In genomic region chr11:83071641-83072591, GRCh38 we compare ENCODE assay signal across 1 cellular context.
TF ChIP-seq lines count a peak whose summit lies in the region.

Gene RAB30 (minus strand): TSS chr11:83071897. CDS start chr11:82997316, 74,581 bp downstream.

TF ChIP-seq in HepG2, 621 proteins besides CTCF, POLR2A, EP300 and RAD21 (continued from another document and continues in another):
- TF ChIP-seq THAP9 (CRISPR knock-in tag; IDR thresholded peaks at IDR 0.05; ENCODE audit: borderline replicate concordance) (peak; percentile 91; the same call in 1 of the 2 replicates), SP5 (CRISPR knock-in tag; IDR thresholded peaks at IDR 0.05; ENCODE audit: borderline replicate concordance, low read depth) (peak; percentile 48; the same call in 1 of the 2 replicates), SOX6 (IDR thresholded peaks at IDR 0.05) (no peak), SOX6 (CRISPR knock-in tag; IDR thresholded peaks at IDR 0.05) (peak; percentile 80), SRF (IDR thresholded peaks at IDR 0.05; ENCODE audit: low read depth, low read length) (peak; percentile 55; the same call in 1 of the 2 replicates), ATRX (CRISPR knock-in tag; IDR thresholded peaks at IDR 0.05; ENCODE audit: borderline replicate concordance) (no peak), NFYB (CRISPR knock-in tag; IDR thresholded peaks at IDR 0.05) (peak; percentile 60), ZNF724P (CRISPR knock-in tag; IDR thresholded peaks at IDR 0.05; ENCODE audit: borderline replicate concordance) (peak; percentile 72), ZNF639 (CRISPR knock-in tag; conservative IDR thresholded peaks at IDR 0.05) (peak; percentile 21; the same call in 1 of the 2 replicates), SAP130 (CRISPR knock-in tag; IDR thresholded peaks at IDR 0.05; ENCODE audit: low read depth) (peak; percentile 98), MXD3 (CRISPR knock-in tag; IDR thresholded peaks at IDR 0.05) (peak; percentile 90), ZNF44 (CRISPR knock-in tag; IDR thresholded peaks at IDR 0.05) (0 out of 2 replicates have a peak, but pooled peaks have one; percentile 35), ISL2 (CRISPR knock-in tag; IDR thresholded peaks at IDR 0.05) (0 out of 2 replicates have a peak, but pooled peaks have one; percentile 20), IKZF4 (CRISPR knock-in tag; IDR thresholded peaks at IDR 0.05; ENCODE audit: borderline replicate concordance, low read depth, not compliant biosample characterization) (peak; percentile 39), PRDM4 (CRISPR knock-in tag; IDR thresholded peaks at IDR 0.05; ENCODE audit: borderline replicate concordance) (no peak), NAIF1 (CRISPR knock-in tag; IDR thresholded peaks at IDR 0.05; ENCODE audit: borderline replicate concordance) (0 out of 2 replicates have a peak, but pooled peaks have one; percentile 49), TFE3 (CRISPR knock-in tag; IDR thresholded peaks at IDR 0.05) (peak; percentile 26), ZNF512 (CRISPR knock-in tag; IDR thresholded peaks at IDR 0.05) (peak; percentile 55; the same call in 1 of the 2 replicates), TFAP4 (IDR thresholded peaks at IDR 0.05; ENCODE audit: borderline replicate concordance, low read depth) (peak; percentile 97), ZNF691 (CRISPR knock-in tag; IDR thresholded peaks at IDR 0.05; ENCODE audit: borderline replicate concordance, low read depth) (0 out of 2 replicates have a peak, but pooled peaks have one; percentile 25), ZNF615 (CRISPR knock-in tag; IDR thresholded peaks at IDR 0.05; ENCODE audit: borderline replicate concordance) (no peak), ZFP37 (CRISPR knock-in tag; IDR thresholded peaks at IDR 0.05; ENCODE audit: borderline replicate concordance) (peak; percentile 14; the same call in 1 of the 2 replicates), NR2C2 (CRISPR knock-in tag; IDR thresholded peaks at IDR 0.05; ENCODE audit: borderline replicate concordance) (peak; percentile 98), MAFG (CRISPR knock-in tag; IDR thresholded peaks at IDR 0.05) (no peak), SMAD1 (CRISPR knock-in tag; IDR thresholded peaks at IDR 0.05; ENCODE audit: borderline replicate concordance, low read depth) (peak; percentile 24; the same call in 1 of the 2 replicates), ZFP36L1 (CRISPR knock-in tag; IDR thresholded peaks at IDR 0.05) (peak; percentile 50; the same call in 1 of the 2 replicates), GATAD2A (CRISPR knock-in tag; IDR thresholded peaks at IDR 0.05) (peak; percentile 70), KLF12 (CRISPR knock-in tag; IDR thresholded peaks at IDR 0.05; ENCODE audit: borderline replicate concordance) (peak; percentile 92; the same call in 1 of the 2 replicates), AGO2 (optimal IDR thresholded peaks at IDR 0.05; ENCODE audit: low read depth, low read length) (peak; percentile 64), RFXAP (CRISPR knock-in tag; IDR thresholded peaks at IDR 0.05; ENCODE audit: borderline replicate concordance) (0 out of 2 replicates have a peak, but pooled peaks have one; percentile 31), ETV5 (CRISPR knock-in tag; IDR thresholded peaks at IDR 0.05; ENCODE audit: borderline replicate concordance) (peak; percentile 14; the same call in 1 of the 2 replicates), IRF9 (CRISPR knock-in tag; IDR thresholded peaks at IDR 0.05; ENCODE audit: borderline replicate concordance) (peak; percentile 52), BRF2 (CRISPR knock-in tag; IDR thresholded peaks at IDR 0.05) (no peak), POLR2G (IDR thresholded peaks at IDR 0.05; ENCODE audit: low read depth, low read length) (peak; percentile 97), ZNF784 (CRISPR knock-in tag; IDR thresholded peaks at IDR 0.05; ENCODE audit: borderline replicate concordance) (peak; percentile 64; the same call in 1 of the 2 replicates), AKAP8 (CRISPR knock-in tag; IDR thresholded peaks at IDR 0.05) (no peak), ARID5B (CRISPR knock-in tag; IDR thresholded peaks at IDR 0.05) (peak; percentile 49), ZNF124 (CRISPR knock-in tag; IDR thresholded peaks at IDR 0.05) (peak; percentile 44; the same call in 1 of the 2 replicates)
